8 cellular contexts compared by ENCODE assay signal in genomic region chr2:38601463-38602135, GRCh38. TPM values are rescaled to one million over a fixed set of nuclear protein-coding genes. Genes with fewer than 3 reads are reported as not detected.
DNase-seq lines count a peak whose midpoint lies in the region; ATAC-seq and TF ChIP-seq lines count a peak whose summit lies in the region.

No MANE protein-coding gene starts in this region.

- peak overlapping the region; percentile 68 for H2AFZ ChIP-seq in MM.1S (ENCODE audit: low read length)

- H3K27ac ChIP-seq in MM.1S (ENCODE audit: low read length) (no peak overlapping the region), breast epithelium (peak overlapping the region; percentile 99 to 100), lung (ENCODE audit: low read depth in 1 of 2, low read length in 1 of 2) (peak overlapping the region; percentile 97 to 98)

- ATAC-seq in lung (ENCODE audit: insufficient read depth, low FRiP score): no peak

- peak overlapping the region; percentile 79 for H3K4me3 ChIP-seq in MM.1S (ENCODE audit: low read length)
- H3K4me3 ChIP-seq in breast epithelium: peak overlapping the region; percentile 88 to 98 (median 96)
- H3K4me3 ChIP-seq in lung: peak overlapping the region; percentile 86

- H3K4me1 ChIP-seq in MM.1S (ENCODE audit: low read length) (peaks cover 11% of the 10 kb centered on the region), breast epithelium (peaks cover 0 to 9% of the 10 kb centered on the region in 2 donors), lung (ENCODE audit: control insufficient read depth in 2 of 2, insufficient read depth in 2 of 2, low read length in 2 of 2) (peaks cover 2 to 16% of the 10 kb centered on the region in 2 donors)

- H4K20me1 ChIP-seq in MM.1S (ENCODE audit: insufficient read depth, low read length): no peaks in the 10 kb centered on the region

- TF ChIP-seq CTCF in MM.1S (IDR thresholded peaks at IDR 0.05; ENCODE audit: low read length) (no peak), breast epithelium (IDR thresholded peaks at IDR 0.05) (no peak), lung (IDR thresholded peaks at IDR 0.05; ENCODE audit: control extremely low read depth, extremely low read depth) (no peak), type B pancreatic cell (conservative IDR thresholded peaks at IDR 0.05) (no peak)

- TF ChIP-seq POLR2A in breast epithelium (IDR thresholded peaks at IDR 0.05): no peak

- peak overlapping the region; percentile 94 for H3K4me3 Mint-ChIP-seq in type B pancreatic cell

- H3K36me3 ChIP-seq in MM.1S (replicated peaks; ENCODE audit: insufficient read depth, low read length): no peaks in the 10 kb centered on the region
- no peaks in the 10 kb centered on the region for H3K36me3 ChIP-seq in breast epithelium
- no peaks in the 10 kb centered on the region for H3K36me3 ChIP-seq in lung (ENCODE audit: control insufficient read depth in 2 of 2, insufficient read depth in 2 of 2, low read length in 2 of 2)

- H3K27ac Mint-ChIP-seq in type B pancreatic cell: peak overlapping the region; percentile 89

- no peaks in the 10 kb centered on the region for H3K27me3 ChIP-seq in MM.1S (replicated peaks; ENCODE audit: insufficient read depth, low read length)
- no peaks in the 10 kb centered on the region for H3K27me3 ChIP-seq in breast epithelium
- no peaks in the 10 kb centered on the region for H3K27me3 ChIP-seq in lung (ENCODE audit: control insufficient read depth, insufficient read depth)

- WGBS in lung, 2 donors: 0 to 2% methylated on average over 25 of the region's 25 CpGs

- H3K9ac ChIP-seq in MM.1S (ENCODE audit: low read length): peak overlapping the region; percentile 73

- peak; percentile 55 for DNase-seq in NCI-H82 (lab: John Stamatoyannopoulos, UW)
- DNase-seq in NCI-H82 treated with DMSO at 0.1 percent for 48 hours (lab: John Stamatoyannopoulos, UW; ENCODE audit: unreplicated experiment): no peak
- DNase-seq in MM.1S: peak; percentile 32
- no peak for DNase-seq in breast epithelium (ENCODE audit: low spot score in 2 of 2)
- no peak for DNase-seq in lung (ENCODE audit: low spot score)
- DNase-seq in type B pancreatic cell (ENCODE audit: extremely low spot score, unreplicated experiment): no peak
- no peak for DNase-seq in hippocampal formation (lab: John Stamatoyannopoulos, UW)
- no peak for DNase-seq in mesenteric fat pad (ENCODE audit: low spot score)

- peaks cover 57% of the 10 kb centered on the region for H3K79me2 ChIP-seq in MM.1S (ENCODE audit: low read length)

- no peaks in the 10 kb centered on the region for H3K9me3 Mint-ChIP-seq in type B pancreatic cell

- no peaks in the 10 kb centered on the region for H3K27me3 Mint-ChIP-seq in type B pancreatic cell

- H3K9me3 ChIP-seq in MM.1S (replicated peaks; ENCODE audit: insufficient read depth, low read length) (no peaks in the 10 kb centered on the region), breast epithelium (no peaks in the 10 kb centered on the region), lung (ENCODE audit: control insufficient read depth in 2 of 2, insufficient read depth in 1 of 2, low read length in 1 of 2) (no peaks in the 10 kb centered on the region)

- H3K4me1 Mint-ChIP-seq in type B pancreatic cell (ENCODE audit: unreplicated experiment): peaks cover 42% of the 10 kb centered on the region

- H3K36me3 Mint-ChIP-seq in type B pancreatic cell: peaks cover 5% of the 10 kb centered on the region

- peak overlapping the region; percentile 65 for H3K4me2 ChIP-seq in MM.1S (ENCODE audit: low read depth, low read length)

- no peaks in the 10 kb centered on the region for H3K9me2 ChIP-seq in MM.1S (replicated peaks; ENCODE audit: insufficient read depth, low read length)

- intact Hi-C loops in breast epithelium (cut with DNase I; ENCODE audit: low total_unique reads): no loop called here

- H3F3A ChIP-seq in MM.1S (ENCODE audit: insufficient read depth, low read length): peaks cover 9% of the 10 kb centered on the region

RNA-seq across cellular contexts. Expression of gene HNRNPLL, which starts 1.1 kb away (rescaled TPM):
- total RNA-seq in breast epithelium (10 to 100 TPM; 48.3 to 75.1 (median 57.0) TPM), lung (10 to 100 TPM; 43.7 to 88.8 TPM), type B pancreatic cell (ENCODE audit: low replicate concordance) (49.4 and 72.3 TPM in 2 replicates), mesenteric fat pad (39.0 TPM)
- 10 to 100 TPM; 12.4 to 17.7 TPM for polyA plus RNA-seq in lung

Comparison
In these comparisons a context has a peak if more than half of its experiments do, and no peak if none do; other contexts are left out.
1. DNase-seq: peak in NCI-H82 (single experiment) and MM.1S (single experiment); none in NCI-H82 treated with DMSO at 0.1 percent for 48 hours (single experiment), breast epithelium (0 of 2), lung (single experiment), type B pancreatic cell (single experiment), hippocampal formation (0 of 2) and mesenteric fat pad (single experiment).
2. Peak in every context shown above with its lines, with median percentiles within 50 percentile points of each other: H3K4me3 ChIP-seq.